ENCODE assay signal across 2 cellular contexts in genomic region chr10:101831169-101831811, GRCh38.
TF ChIP-seq lines count a peak whose summit lies in the region.

No MANE protein-coding gene starts in this region.

TF ChIP-seq in liver, 16 proteins besides CTCF, POLR2A, EP300 and RAD21:
- no peak for TF ChIP-seq GABPA (IDR thresholded peaks at IDR 0.05 in 1 of 2, conservative IDR thresholded peaks at IDR 0.05 in 1 of 2)
- TF ChIP-seq YY1 (IDR thresholded peaks at IDR 0.05), result no peak
- TF ChIP-seq TAF1 (conservative IDR thresholded peaks at IDR 0.05), result no peak

TF ChIP-seq in HepG2, 621 proteins besides CTCF, POLR2A, EP300 and RAD21:
- TF ChIP-seq ZNF124 (CRISPR knock-in tag; IDR thresholded peaks at IDR 0.05) (no peak), ETV6 (CRISPR knock-in tag; conservative IDR thresholded peaks at IDR 0.05) (no peak), ZNF570 (CRISPR knock-in tag; IDR thresholded peaks at IDR 0.05; ENCODE audit: borderline replicate concordance) (no peak), ZNF800 (CRISPR knock-in tag; IDR thresholded peaks at IDR 0.05) (no peak), NR2C2 (CRISPR knock-in tag; IDR thresholded peaks at IDR 0.05; ENCODE audit: borderline replicate concordance) (no peak), ZFP91 (CRISPR knock-in tag; IDR thresholded peaks at IDR 0.05; ENCODE audit: borderline replicate concordance) (no peak), ZNF777 (CRISPR knock-in tag; IDR thresholded peaks at IDR 0.05) (no peak), ZNF768 (CRISPR knock-in tag; IDR thresholded peaks at IDR 0.05) (no peak), ZFAT (CRISPR knock-in tag; conservative IDR thresholded peaks at IDR 0.05) (no peak), ZNF646 (CRISPR knock-in tag; IDR thresholded peaks at IDR 0.05) (no peak), HNF1A (IDR thresholded peaks at IDR 0.05; ENCODE audit: low read depth) (no peak), HNF1A (CRISPR knock-in tag; IDR thresholded peaks at IDR 0.05; ENCODE audit: borderline replicate concordance) (no peak), PAXIP1 (CRISPR knock-in tag; conservative IDR thresholded peaks at IDR 0.05) (no peak), ZNF776 (CRISPR knock-in tag; IDR thresholded peaks at IDR 0.05) (no peak), NR2F6 (IDR thresholded peaks at IDR 0.05) (no peak), NR2F6 (CRISPR knock-in tag; IDR thresholded peaks at IDR 0.05) (no peak), TBP (CRISPR knock-in tag; IDR thresholded peaks at IDR 0.05) (no peak), ZBTB2 (CRISPR knock-in tag; IDR thresholded peaks at IDR 0.05; ENCODE audit: low read depth) (no peak), ERF (CRISPR knock-in tag; IDR thresholded peaks at IDR 0.05) (no peak), ZNF256 (CRISPR knock-in tag; conservative IDR thresholded peaks at IDR 0.05) (no peak), SP5 (CRISPR knock-in tag; IDR thresholded peaks at IDR 0.05; ENCODE audit: borderline replicate concordance, low read depth) (no peak), SIN3A (IDR thresholded peaks at IDR 0.05; ENCODE audit: borderline replicate concordance, low read depth, low read length) (no peak)
